In the genomic region with DNA sequence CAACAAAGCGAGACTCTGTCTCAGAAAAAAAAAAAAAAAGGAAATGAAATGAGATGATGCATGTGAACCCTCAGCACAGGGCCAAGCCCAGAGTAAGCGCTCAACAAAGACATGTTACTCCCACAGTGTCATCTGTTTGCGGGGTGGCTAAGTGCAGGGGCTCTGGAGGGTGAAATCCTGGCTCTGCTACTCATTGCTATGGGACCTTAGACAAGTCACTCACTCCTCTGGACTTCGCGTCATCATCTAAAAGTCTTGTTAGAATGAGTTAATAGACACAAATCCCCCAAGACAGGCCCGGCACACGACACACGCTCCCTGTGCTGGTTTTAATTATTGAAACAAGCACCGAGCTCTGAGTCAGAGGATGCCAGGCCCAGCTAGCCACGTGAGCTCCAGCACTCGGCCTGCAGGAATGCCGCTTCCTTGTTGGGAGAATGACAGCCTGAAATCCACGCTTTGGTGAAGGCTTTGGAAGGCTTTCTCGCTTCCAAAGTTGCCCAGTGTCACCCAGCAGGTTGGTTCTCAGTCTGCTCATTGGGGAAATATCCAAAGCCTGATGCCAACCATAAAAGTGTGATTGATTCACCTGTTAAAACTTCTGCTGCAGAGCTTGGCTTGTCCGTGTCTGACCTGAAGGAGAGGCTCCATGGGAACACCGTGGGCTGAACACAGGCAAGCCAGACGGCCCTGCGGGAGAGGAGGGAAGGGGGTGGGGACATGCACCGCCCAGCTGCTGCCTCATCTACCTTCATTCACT, we compare ENCODE assay signal across 8 cellular contexts. TPM values are rescaled to one million over a fixed set of nuclear protein-coding genes. Genes with fewer than 3 reads are reported as not detected.
DNase-seq lines count a peak whose midpoint lies in the region; ATAC-seq and TF ChIP-seq lines count a peak whose summit lies in the region.

No MANE protein-coding gene starts in this region.

- H3K36me3 ChIP-seq in neuronal stem cell (replicated peaks in 1 of 2; ENCODE audit: control insufficient read depth in 2 of 2, insufficient read depth in 2 of 2, low read length in 2 of 2): no peaks in the 10 kb centered on the region

- DNase-seq in COLO668 (lab: John Stamatoyannopoulos, UW; ENCODE audit: unreplicated experiment): peak; percentile 70
- peak; percentile 36 for DNase-seq in NCI-H2107 (lab: John Stamatoyannopoulos, UW)
- DNase-seq in dedifferentiated amniotic fluid mesenchymal stem cell (ENCODE audit: extremely low spot score): peak; percentile 95
- DNase-seq in neuronal stem cell (ENCODE audit: low spot score): no peak
- DNase-seq in SKM-1 treated with dmso at 0.1 percent for 144 hours (lab: John Stamatoyannopoulos, UW; ENCODE audit: unreplicated experiment): no peak
- no peak for DNase-seq in GM10248 (ENCODE audit: extremely low spot score)

- H3K9me3 ChIP-seq in neuronal stem cell (replicated peaks in 1 of 2; ENCODE audit: control insufficient read depth in 2 of 2, insufficient read depth in 1 of 2, low read depth in 1 of 2, low read length in 2 of 2): peaks cover 0 to 9% of the 10 kb centered on the region in 2 donors

- H2AFZ ChIP-seq in neuronal stem cell (ENCODE audit: low read length): peak overlapping the region; percentile 76

- POLR2A ChIA-PET in GM10248 (lab: Yijun Ruan, JAX): no interaction called here

- H2BK5ac ChIP-seq in neuronal stem cell (ENCODE audit: low read length): peak overlapping the region; percentile 2

- H4K91ac ChIP-seq in neuronal stem cell (ENCODE audit: low read depth, low read length, poor library complexity): no peak overlapping the region

- H3K14ac ChIP-seq in neuronal stem cell (ENCODE audit: low read length): no peak overlapping the region

- no CpG with 5 or more reads among the region's 19 CpGs for WGBS in neuronal stem cell (ENCODE audit: extremely low coverage in 2 of 2, insufficient read length in 2 of 2, insufficient replicate concordance in 1 of 2), 2 donors

- peak overlapping the region; percentile 40 for H2BK15ac ChIP-seq in neuronal stem cell (ENCODE audit: low read length)

- peaks cover 20 to 26% of the 10 kb centered on the region in 2 donors for H3K4me1 ChIP-seq in neuronal stem cell (ENCODE audit: control insufficient read depth in 2 of 2, insufficient read depth in 1 of 2, low read depth in 1 of 2, low read length in 2 of 2)

- peak overlapping the region; percentile 45 for H2AK5ac ChIP-seq in neuronal stem cell (ENCODE audit: low read depth, low read length)

- H4K8ac ChIP-seq in neuronal stem cell (ENCODE audit: low read depth, low read length): no peak overlapping the region

- no peak overlapping the region for H3K23ac ChIP-seq in neuronal stem cell (ENCODE audit: low read depth, low read length, poor library complexity)

- H3K27me3 ChIP-seq in neuronal stem cell (ENCODE audit: control insufficient read depth in 3 of 3, insufficient read depth in 3 of 3, low read depth in 1 of 3, low read length in 3 of 3): no peaks in the 10 kb centered on the region

- CTCF ChIA-PET in GM10248 (lab: Yijun Ruan, JAX): interaction anchor here (0.6 to 1.6 kb wide), 3 partner anchors 8 to 568 kb away, joined by 3 to 5 read pairs (median 3); no protein-coding TSS in a partner anchor

- peak overlapping the region; percentile 31 for H3K27ac ChIP-seq in neuronal stem cell (replicated peaks; ENCODE audit: low read length)

- H3K18ac ChIP-seq in neuronal stem cell (ENCODE audit: low read length): peak overlapping the region; percentile 6

- H3K9ac ChIP-seq in neuronal stem cell (ENCODE audit: low read depth, low read length, poor library complexity): no peak overlapping the region

- H3K4ac ChIP-seq in neuronal stem cell (ENCODE audit: low read length): no peak overlapping the region

- no peak overlapping the region for H2BK12ac ChIP-seq in neuronal stem cell (ENCODE audit: low read length)

- H3K79me1 ChIP-seq in neuronal stem cell (ENCODE audit: low read depth, low read length): no peaks in the 10 kb centered on the region

- no peak for ATAC-seq in HG03432 (IDR thresholded peaks at IDR 0.05; ENCODE audit: unreplicated experiment)
- ATAC-seq in HG02840 (IDR thresholded peaks at IDR 0.05; ENCODE audit: low FRiP score, unreplicated experiment): no peak

- no peak overlapping the region for H3K4me2 ChIP-seq in neuronal stem cell (ENCODE audit: insufficient read depth, low read length, poor library complexity, severe bottlenecking)

- no peak for TF ChIP-seq CTCF in GM10248 (IDR thresholded peaks at IDR 0.05; ENCODE audit: control extremely low read depth, extremely low read depth, low read depth, missing control alignments)

- peak overlapping the region in 1 of 2 donors; percentile 9 for H3K4me3 ChIP-seq in neuronal stem cell (ENCODE audit: low read length in 2 of 2)

- H2BK120ac ChIP-seq in neuronal stem cell (ENCODE audit: low read depth, low read length): peak overlapping the region; percentile 24

RNA-seq across cellular contexts. Expression of a gene that starts 36.7 kb away (rescaled TPM):
- 260 TPM for polyA plus RNA-seq in neuronal stem cell (2013, experiment 1 of 2)
- 261 TPM for polyA plus RNA-seq in neuronal stem cell (2013, experiment 2 of 2)

Comparison
In these comparisons a context has a peak if more than half of its experiments do, and no peak if none do; other contexts are left out.
1. DNase-seq: peak in COLO668 (single experiment), NCI-H2107 (single experiment) and dedifferentiated amniotic fluid mesenchymal stem cell (single experiment); none in neuronal stem cell (single experiment), SKM-1 treated with dmso at 0.1 percent for 144 hours (single experiment) and GM10248 (single experiment).